Comparison of ENCODE assay signal across 9 cellular contexts in genomic region chr3:4503050-4503449, GRCh38. TPM values are rescaled to one million over a fixed set of nuclear protein-coding genes. Genes with fewer than 3 reads are reported as not detected.
A peak's percentile ranks its signal among the peaks of the same experiment; 100 is the strongest.
DNase-seq lines count a peak whose midpoint lies in the region; ATAC-seq, FAIRE-seq and TF ChIP-seq lines count a peak whose summit lies in the region.
"Had no signal": no experiment of that assay in that cellular context is flagged by ENCODE, and none has a peak within 500 bp of the region (broad histone marks: within the 10 kb centered on the region; RNA-seq: fewer than 3 reads in every experiment).

No MANE protein-coding gene starts in this region.

- TF ChIP-seq EP300 in GM12878 (IDR thresholded peaks at IDR 0.05; ENCODE audit: borderline replicate concordance in 1 of 2, control insufficient read depth in 1 of 2, low read depth in 2 of 2, low read length in 2 of 2) = no peak

- DNase-seq in GM12878 (ENCODE audit: low read depth, low spot score) = no peak
- DNase-seq in NCI-H2107 (lab: John Stamatoyannopoulos, UW) = no peak
- DNase-seq in Kasumi-1 (lab: John Stamatoyannopoulos, UW) = no peak
- no peak for DNase-seq in Karpas-422
- DNase-seq in NCI-H2029 (lab: John Stamatoyannopoulos, UW) = no peak
- DNase-seq: activated T-cell treated with anti-CD3 and anti-CD28 coated beads, Interleukin-2, amount 50 U/mL, for 72 hours had no signal

- H3K27me3 ChIP-seq in DOHH2 (ENCODE audit: control insufficient read depth, low read length) (no peaks in the 10 kb centered on the region), GM12878 (replicated peaks in 1 of 2; ENCODE audit: control insufficient read depth in 2 of 2, insufficient read depth in 2 of 2, low read length in 1 of 2) (no peaks in the 10 kb centered on the region), Karpas-422 (ENCODE audit: low read length) (no peaks in the 10 kb centered on the region)

- SMC1A ChIA-PET in GM12878 (lab: Charles Lee; ENCODE audit: uncharacterized antibody, unreplicated experiment) = interaction anchor here (1.0 to 12.9 kb wide), 5 partner anchors 9 to 152 kb away, joined by 3 to 180 read pairs (median 12); partner anchors contain the start of gene ITPR1

- peak; percentile 13 for FAIRE-seq in GM12878 (lab: Jason Lieb, UNC)

- peaks cover 18% of the 10 kb centered on the region for H3F3A ChIP-seq in DOHH2 (ENCODE audit: control insufficient read depth, insufficient read depth)

- H4K20me1 ChIP-seq in DOHH2 (ENCODE audit: control insufficient read depth, insufficient read depth, low read depth, low read length) (no peaks in the 10 kb centered on the region), GM12878 (ENCODE audit: control insufficient read depth, insufficient read depth) (no peaks in the 10 kb centered on the region), Karpas-422 (ENCODE audit: insufficient read depth, low read depth, low read length) (no peaks in the 10 kb centered on the region)

- intact Hi-C loops in GM12878 (cut with micrococcal nuclease; ENCODE audit: unreplicated experiment) = loop anchor here (10.0 kb wide), 1 partner anchor 482 kb away; no protein-coding TSS in a partner anchor

- in situ Hi-C loops in GM12878 (cut with MboI) = loop anchor here (10.0 kb wide), 1 partner anchor 692 kb away; no protein-coding TSS in a partner anchor

- H2AFZ ChIP-seq in GM12878 (ENCODE audit: control insufficient read depth, low read depth, low read length) = no peak overlapping the region
- no peak overlapping the region for H2AFZ ChIP-seq in Karpas-422 (ENCODE audit: low read length)

- no peak for TF ChIP-seq POLR2A in GM12878 (IDR thresholded peaks at IDR 0.05; ENCODE audit: low read depth, low read length)

- TF ChIP-seq CTCF in DOHH2 (IDR thresholded peaks at IDR 0.05; ENCODE audit: low read depth, low read length, poor library complexity, severe bottlenecking) = no peak
- TF ChIP-seq CTCF in GM12878 (IDR thresholded peaks at IDR 0.05 in 2 of 3, conservative IDR thresholded peaks at IDR 0.05 in 1 of 3; ENCODE audit: control insufficient read depth in 2 of 3, extremely low read depth in 1 of 3, insufficient read depth in 1 of 3, low read depth in 3 of 3, low read length in 3 of 3) = no peak; a peak in 1 of 6 replicates

- H3K27ac ChIP-seq in DOHH2 (ENCODE audit: low read depth, low read length) (peak overlapping the region; percentile 80), GM12878 (ENCODE audit: control insufficient read depth, insufficient read depth) (no peak overlapping the region), Karpas-422 (ENCODE audit: low read length) (no peak overlapping the region)

- POLR2A ChIA-PET in GM12878 (lab: Charles Lee) = interaction anchor here (9.2 kb wide), 1 partner anchor 9 kb away, joined by 132 read pairs; the partner anchor contains the start of gene ITPR1

- TF ChIP-seq RAD21 in GM12878 (IDR thresholded peaks at IDR 0.05; ENCODE audit: insufficient read depth, low read depth, low read length) = 0 out of 2 replicates have a peak, but pooled peaks have one; percentile 15

- peak; percentile 42 for ATAC-seq in GM19452 (IDR thresholded peaks at IDR 0.05; ENCODE audit: unreplicated experiment)
- peak; percentile 53 for ATAC-seq in HG03095 (IDR thresholded peaks at IDR 0.05; ENCODE audit: unreplicated experiment)
- ATAC-seq in GM12878 = peak; percentile 51
- ATAC-seq: activated T-cell treated with anti-CD3 and anti-CD28 coated beads, Interleukin-2, amount 50 U/mL, for 72 hours had no signal

- BruUV-seq in GM12878 (replicated peaks; lab: Mats Ljungman, UMichigan) = no TSS peak

- H3K4me2 ChIP-seq in DOHH2 (ENCODE audit: low read length) = peak overlapping the region; percentile 92
- peak overlapping the region; percentile 85 for H3K4me2 ChIP-seq in GM12878 (ENCODE audit: control insufficient read depth, insufficient read depth)
- no peak overlapping the region for H3K4me2 ChIP-seq in Karpas-422 (ENCODE audit: low read depth, low read length, poor library complexity, severe bottlenecking)

- H3K79me2 ChIP-seq in DOHH2 (ENCODE audit: control insufficient read depth, low read length) (peaks cover 44% of the 10 kb centered on the region), GM12878 (ENCODE audit: control insufficient read depth, insufficient read depth, low read length) (peaks cover 21% of the 10 kb centered on the region), Karpas-422 (ENCODE audit: low read length) (no peaks in the 10 kb centered on the region)

- H3K9ac ChIP-seq in GM12878 (ENCODE audit: control insufficient read depth, insufficient read depth, low read length) (no peak overlapping the region), Karpas-422 (ENCODE audit: low read length) (no peak overlapping the region)

- H3K36me3 ChIP-seq in DOHH2 (ENCODE audit: control insufficient read depth, low read length) = peaks cover 18% of the 10 kb centered on the region
- peaks cover 3 to 5% of the 10 kb centered on the region in 2 experiments for H3K36me3 ChIP-seq in GM12878 (ENCODE audit: control insufficient read depth in 2 of 2, insufficient read depth in 2 of 2, low read length in 1 of 2)
- no peaks in the 10 kb centered on the region for H3K36me3 ChIP-seq in Karpas-422 (ENCODE audit: insufficient read depth, low read length)

- 6% methylated on average over 5 of the region's 5 CpGs for WGBS in GM12878 (ENCODE audit: insufficient coverage, insufficient replicate concordance, low lambda C conversion rate, missing lambda C conversion rate)

- RAD21 ChIA-PET in GM12878 (lab: Charles Lee; ENCODE audit: unreplicated experiment) = interaction anchor here (0.6 to 9.8 kb wide), 9 partner anchors 8 to 520 kb away, joined by 3 to 128 read pairs (median 5); partner anchors contain the start of gene ITPR1

- peak overlapping the region; percentile 66 for H3K4me3 ChIP-seq in DOHH2 (ENCODE audit: low read length)
- peak overlapping the region; percentile 52; the same call in 1 of the 2 replicates for H3K4me3 ChIP-seq in GM12878
- H3K4me3 ChIP-seq in Karpas-422 (ENCODE audit: low read length) = no peak overlapping the region

- H3K9me2 ChIP-seq in DOHH2 (replicated peaks; ENCODE audit: control insufficient read depth, low read length) (no peaks in the 10 kb centered on the region), Karpas-422 (replicated peaks; ENCODE audit: insufficient read depth, low read length) (no peaks in the 10 kb centered on the region)

- H3K4me1 ChIP-seq in DOHH2 (ENCODE audit: control insufficient read depth, low read length) = peaks cover 70% of the 10 kb centered on the region
- peaks cover 47% of the 10 kb centered on the region for H3K4me1 ChIP-seq in GM12878 (ENCODE audit: control insufficient read depth, insufficient read depth, low read length)
- H3K4me1 ChIP-seq in Karpas-422 (ENCODE audit: low read length) = no peaks in the 10 kb centered on the region

- H3K9me3 ChIP-seq in DOHH2 (ENCODE audit: control insufficient read depth, insufficient read depth, low read length) (no peaks in the 10 kb centered on the region), GM12878 (replicated peaks; ENCODE audit: control insufficient read depth, insufficient read depth, low read length) (no peaks in the 10 kb centered on the region), Karpas-422 (ENCODE audit: low read length) (no peaks in the 10 kb centered on the region)

- CTCF ChIA-PET in GM12878 (lab: Yijun Ruan, JAX) = interaction anchor here (1.5 to 3.5 kb wide), 3 partner anchors 9 to 152 kb away, joined by 10 to 14 read pairs (median 11); partner anchors contain the start of gene ITPR1

TF ChIP-seq in GM12878, 131 proteins besides CTCF, POLR2A, EP300 and RAD21 (continues in another document):
- TF ChIP-seq HCFC1 (IDR thresholded peaks at IDR 0.05; ENCODE audit: low read length) (no peak), SPI1 (IDR thresholded peaks at IDR 0.05; ENCODE audit: borderline replicate concordance, insufficient read depth, low read depth, low read length) (peak; percentile 90), BCL11A (IDR thresholded peaks at IDR 0.05; ENCODE audit: low read depth, low read length) (peak; percentile 59; the same call in 1 of the 2 replicates)

RNA-seq across cellular contexts. Expression of gene ITPR1, which starts 9.9 kb away (rescaled TPM):
- total RNA-seq in GM12878 (2013; cell fraction: nucleolus; rRNA removed) = 1,204 and 1,224 TPM in 2 replicates
- 37.8 and 41.3 TPM in 2 replicates for total RNA-seq in GM12878 (2014; rRNA removed)
- total RNA-seq in GM12878 (2014; rRNA removed; fragmentation: Illumina TruSeq; extraction: Trizol) = 37.3 and 37.9 TPM in 2 replicates
- total RNA-seq in GM12878 (2021) = 42.9 and 46.0 TPM in 2 replicates
- 25.5 TPM for polyA plus RNA-seq in GM12878 (2011; ENCODE audit: low read depth)
- 239 and 328 TPM in 2 replicates for polyA plus RNA-seq in GM12878 (2011; rRNA removed)
- polyA plus RNA-seq in GM12878 (2011; cell fraction: cytosol; rRNA removed) = 102 and 126 TPM in 2 replicates
- 372 and 416 TPM in 2 replicates for polyA plus RNA-seq in GM12878 (2011; cell fraction: nucleus; rRNA removed)
- polyA plus RNA-seq in GM12878 (2012) = 18.1 and 31.8 TPM in 2 replicates
- 30.4 and 39.1 TPM in 2 replicates for polyA plus RNA-seq in GM12878 (2014; fragmentation: Illumina TruSeq; extraction: Trizol)
- polyA plus RNA-seq in GM12878 (2014; fragmentation: Nextera tagmentation; extraction: Ambion mirVana) = 10 to 100 TPM; 12.2 to 12.6 TPM
- polyA plus RNA-seq in GM12878 (2014; rRNA removed) = 17.1 and 17.2 TPM in 2 replicates
- polyA plus RNA-seq in GM12878 (2016; fragmentation: Nextera tagmentation; extraction: Ambion mirVana) = 10 to 100 TPM; 15.8 to 19.5 TPM
- 557 and 673 TPM in 2 replicates for polyA minus RNA-seq in GM12878 (2011; rRNA and poly(A)+ RNA removed)
- polyA minus RNA-seq in GM12878 (2011; cell fraction: cytosol; rRNA and poly(A)+ RNA removed) = 109 and 129 TPM in 2 replicates
- 587 and 802 TPM in 2 replicates for polyA minus RNA-seq in GM12878 (2011; cell fraction: nucleus; rRNA and poly(A)+ RNA removed)
- 18.2 and 22.2 TPM in 2 replicates for total RNA-seq in Karpas-422 (2014; rRNA removed; shearing (Covaris generic); ENCODE audit: low replicate concordance)

RNA-seq across cellular contexts. Expression of gene SUMF1, which starts 36.0 kb away (rescaled TPM):
- total RNA-seq in GM12878 (2013; cell fraction: nucleolus; rRNA removed) = 34.2 and 35.2 TPM in 2 replicates
- total RNA-seq in GM12878 (2014; rRNA removed) (12.7 and 15.0 TPM in 2 replicates), GM12878 (2014; rRNA removed; fragmentation: Illumina TruSeq; extraction: Trizol) (7.6 and 8.1 TPM in 2 replicates), GM12878 (2021) (9.0 and 9.5 TPM in 2 replicates)
- polyA plus RNA-seq in GM12878 (2011; ENCODE audit: low read depth) = 4.4 TPM
- polyA plus RNA-seq in GM12878 (2011; rRNA removed) (4.6 TPM in 2 replicates), GM12878 (2014; fragmentation: Illumina TruSeq; extraction: Trizol) (6.0 and 7.4 TPM in 2 replicates), GM12878 (2014; fragmentation: Nextera tagmentation; extraction: Ambion mirVana) (1 to 10 TPM; 3.2 to 3.5 TPM), GM12878 (2014; rRNA removed) (7.1 and 10.8 TPM in 2 replicates), GM12878 (2016; fragmentation: Nextera tagmentation; extraction: Ambion mirVana) (10 to 100 TPM; 13.7 to 14.3 TPM)
- polyA plus RNA-seq in GM12878 (2011; cell fraction: cytosol; rRNA removed) = 4.1 and 5.4 TPM in 2 replicates
- 3.3 and 4.2 TPM in 2 replicates for polyA plus RNA-seq in GM12878 (2011; cell fraction: nucleus; rRNA removed)
- 5.4 and 6.0 TPM in 2 replicates for polyA plus RNA-seq in GM12878 (2012)
- 6.6 and 7.8 TPM in 2 replicates for polyA minus RNA-seq in GM12878 (2011; rRNA and poly(A)+ RNA removed)
- polyA minus RNA-seq in GM12878 (2011; cell fraction: cytosol; rRNA and poly(A)+ RNA removed) = 1.5 and 2.8 TPM in 2 replicates
- polyA minus RNA-seq in GM12878 (2011; cell fraction: nucleus; rRNA and poly(A)+ RNA removed) = 9.2 and 18.7 TPM in 2 replicates
- 9.4 and 13.5 TPM in 2 replicates for total RNA-seq in Karpas-422 (2014; rRNA removed; shearing (Covaris generic); ENCODE audit: low replicate concordance)
